11 cellular contexts compared by ENCODE assay signal in the genomic region with DNA sequence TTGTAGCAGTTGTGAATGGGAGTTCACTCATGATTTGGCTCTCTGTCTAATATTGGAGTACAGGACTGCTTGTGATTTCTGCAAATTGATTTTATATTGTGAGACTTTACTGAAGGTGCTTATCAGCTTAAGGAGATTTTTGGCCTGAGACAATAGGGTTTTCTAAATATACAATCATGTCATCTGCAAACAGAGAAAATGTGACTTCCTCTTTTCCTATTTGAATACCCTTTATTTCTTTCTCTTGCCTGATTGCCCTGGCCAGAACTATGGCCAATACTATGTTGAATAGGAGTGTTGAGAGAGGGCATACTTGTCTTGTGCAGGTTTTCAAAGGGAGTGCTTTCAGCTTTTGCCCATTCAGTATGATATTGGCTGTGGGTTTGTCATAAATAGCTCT. TPM values are rescaled to one million over a fixed set of nuclear protein-coding genes. Genes with fewer than 3 reads are reported as not detected.
"Had no signal": no experiment of that assay in that cellular context is flagged by ENCODE, and none has a peak within 500 bp of the region (broad histone marks: within the 10 kb centered on the region; RNA-seq: fewer than 3 reads in every experiment).

No MANE protein-coding gene starts in this region.

RNA-seq across cellular contexts. Expression of a gene that starts 28.1 kb away (rescaled TPM):
- total RNA-seq: PC-3; PC-9; Peyer's patch; RPMI7951; SJSA1; SK-MEL-5; T-cell; T-helper 1 cell treated with Interleukin-12 subunit alpha and Interleukin-12 subunit beta and Interleukin-4 antibody, amounts not matched to agents 30 ng/mL and 1 ng/mL, for 36 hours had no signal
- polyA plus RNA-seq: SK-N-SH had no signal

RNA-seq across cellular contexts. Expression of a gene that starts 50.3 kb away (rescaled TPM):
- total RNA-seq: OCI-LY7; PC-3; PC-9; Peyer's patch; RPMI7951; SJCRH30; T-helper 1 cell treated with Interleukin-12 subunit alpha and Interleukin-12 subunit beta and Interleukin-4 antibody, amounts not matched to agents 30 ng/mL and 1 ng/mL, for 36 hours had no signal
